Comparison of ENCODE assay signal across 10 cellular contexts in the genomic region with DNA sequence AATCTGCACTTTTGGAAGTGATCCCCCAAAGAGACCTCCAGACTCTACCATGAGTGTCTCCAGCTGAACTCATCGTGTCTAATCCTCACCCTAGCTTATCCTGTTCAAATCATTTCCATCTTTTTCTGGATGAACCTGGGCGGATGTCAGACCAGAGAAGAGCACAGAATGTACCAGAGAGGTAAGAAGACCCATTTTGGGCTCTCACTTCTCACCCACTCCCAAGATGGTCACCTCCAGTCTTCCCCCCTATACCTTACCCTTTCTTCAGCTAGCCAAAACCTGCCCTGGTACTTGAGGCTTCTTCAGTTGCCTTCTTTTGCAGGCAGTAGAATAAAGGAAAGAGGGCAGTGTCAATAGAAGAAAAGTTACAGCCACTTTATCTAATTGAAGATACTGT. TPM values are rescaled to one million over a fixed set of nuclear protein-coding genes. Genes with fewer than 3 reads are reported as not detected.
A peak's percentile ranks its signal among the peaks of the same experiment; 100 is the strongest.
DNase-seq lines count a peak whose midpoint lies in the region; ATAC-seq and TF ChIP-seq lines count a peak whose summit lies in the region.
"Had no signal": no experiment of that assay in that cellular context is flagged by ENCODE, and none has a peak within 500 bp of the region (broad histone marks: within the 10 kb centered on the region; RNA-seq: fewer than 3 reads in every experiment).

No MANE protein-coding gene starts in this region.

- CTCF ChIA-PET in Calu3 (lab: Charles Lee) = interaction anchor here (1.0 kb wide), 1 partner anchor 48 kb away, joined by 3 read pairs; no protein-coding TSS in a partner anchor
- CTCF ChIA-PET in PC-9 (lab: Charles Lee) = interaction anchor here (0.6 to 1.4 kb wide), 6 partner anchors 19 to 257 kb away, joined by 3 to 7 read pairs (median 4); a partner anchor contains a TSS

- H3K4me1 Mint-ChIP-seq in Calu3 (ENCODE audit: low read depth, unreplicated experiment) = peaks cover 36% of the 10 kb centered on the region

- H3K9me2 ChIP-seq in PC-9 (ENCODE audit: insufficient read depth) = no peaks in the 10 kb centered on the region

- ATAC-seq in GM19351 (IDR thresholded peaks at IDR 0.05; ENCODE audit: unreplicated experiment) = no peak
- ATAC-seq in HG02759 (IDR thresholded peaks at IDR 0.05; ENCODE audit: unreplicated experiment) = no peak

- H3K4me2 ChIP-seq in PC-9 = peak overlapping the region; percentile 78
- H3K4me2 ChIP-seq in parathyroid adenoma (ENCODE audit: low read length) = peak overlapping the region; percentile 85

- H3K27me3 ChIP-seq in PC-9 (ENCODE audit: insufficient read depth, low read depth) (no peaks in the 10 kb centered on the region), parathyroid adenoma (ENCODE audit: control insufficient read depth, insufficient read depth, low read length) (no peaks in the 10 kb centered on the region)

- H3K79me2 ChIP-seq in PC-9 (ENCODE audit: low read depth) (peaks cover 33% of the 10 kb centered on the region), parathyroid adenoma (peaks cover 37% of the 10 kb centered on the region)

- H3K36me3 ChIP-seq in PC-9 (ENCODE audit: low read depth) = no peaks in the 10 kb centered on the region
- H3K36me3 ChIP-seq in parathyroid adenoma (ENCODE audit: control insufficient read depth, insufficient read depth, low read length) = no peaks in the 10 kb centered on the region

- TF ChIP-seq CTCF in Calu3 (IDR thresholded peaks at IDR 0.05; ENCODE audit: unreplicated experiment) = no peak
- TF ChIP-seq CTCF in PC-9 (conservative IDR thresholded peaks at IDR 0.05) = no peak
- no peak for TF ChIP-seq CTCF in epithelial cell of proximal tubule (conservative IDR thresholded peaks at IDR 0.05; ENCODE audit: low read depth, low read length)
- no peak for TF ChIP-seq CTCF in parathyroid adenoma (IDR thresholded peaks at IDR 0.05)

- H3K27ac ChIP-seq in PC-9 (peak overlapping the region; percentile 84), parathyroid adenoma (no peak overlapping the region)

- H3K9me3 ChIP-seq in PC-9 (ENCODE audit: insufficient read depth, low read depth) (no peaks in the 10 kb centered on the region), parathyroid adenoma (ENCODE audit: control insufficient read depth, low read length) (no peaks in the 10 kb centered on the region)

- POLR2A ChIA-PET in PC-9 (lab: Charles Lee; ENCODE audit: unreplicated experiment) = interaction anchor here (0.7 kb wide), 2 partner anchors 159 to 180 kb away, joined by 3 to 8 read pairs; no protein-coding TSS in a partner anchor

- H3K4me1 ChIP-seq in PC-9 (replicated peaks; ENCODE audit: insufficient read depth) (peaks cover 27% of the 10 kb centered on the region), parathyroid adenoma (peaks cover 23% of the 10 kb centered on the region)

- no peak overlapping the region for H3K9ac ChIP-seq in parathyroid adenoma

- H4K20me1 ChIP-seq in PC-9 (ENCODE audit: insufficient read depth) = no peaks in the 10 kb centered on the region

- H2AFZ ChIP-seq in PC-9 = peak overlapping the region; percentile 100
- H2AFZ ChIP-seq in parathyroid adenoma = no peak overlapping the region

- H3F3A ChIP-seq in PC-9 (ENCODE audit: insufficient read depth, low read depth) = peaks cover 39% of the 10 kb centered on the region; the same call in 1 of the 2 replicates

- BruUV-seq in Calu3 (replicated peaks; lab: Mats Ljungman, UMichigan) (no TSS peak), PC-9 (replicated peaks; lab: Mats Ljungman, UMichigan) (no TSS peak)

- H3K27me3 Mint-ChIP-seq in Calu3 (ENCODE audit: unreplicated experiment) = no peaks in the 10 kb centered on the region

- no peaks in the 10 kb centered on the region for H3K9me3 Mint-ChIP-seq in Calu3 (ENCODE audit: low read depth, unreplicated experiment)

- intact Hi-C loops in Calu3 (cut with micrococcal nuclease; ENCODE audit: unreplicated experiment) (no loop called here), PC-9 (cut with micrococcal nuclease; ENCODE audit: unreplicated experiment) (loop anchor here (5.0 kb wide), 1 partner anchor 414 kb away; a partner anchor contains a TSS)

- peak overlapping the region; percentile 75 for H3K4me3 ChIP-seq in PC-9
- H3K4me3 ChIP-seq in epithelial cell of proximal tubule (ENCODE audit: low read depth, low read length) = peak overlapping the region; percentile 90
- peak overlapping the region; percentile 69 for H3K4me3 ChIP-seq in parathyroid adenoma (ENCODE audit: low read depth, low read length)

- peak overlapping the region; percentile 84 for H3K4me3 Mint-ChIP-seq in Calu3 (ENCODE audit: low read depth, unreplicated experiment)

- H3K27ac Mint-ChIP-seq in Calu3 (ENCODE audit: unreplicated experiment) = peak overlapping the region; percentile 88

- peaks cover 64% of the 10 kb centered on the region for H3K36me3 Mint-ChIP-seq in Calu3 (ENCODE audit: insufficient read depth, unreplicated experiment)

- no peak for DNase-seq in Calu3
- DNase-seq in PC-9 = no peak
- DNase-seq in epithelial cell of proximal tubule (ENCODE audit: low read depth) = no peak
- DNase-seq in NCI-H524 (lab: John Stamatoyannopoulos, UW) = no peak
- no peak for DNase-seq in HCEC 1CT
- DNase-seq: cortex of kidney, NCI-H345 had no signal

RNA-seq across cellular contexts. Expression of a gene that starts 27.9 kb away (rescaled TPM):
- total RNA-seq in Calu3 (2022) (8.0 and 9.4 TPM in 2 replicates), PC-9 (2021) (3.6 and 6.3 TPM in 2 replicates), epithelial cell of proximal tubule (0.35 and 2.2 TPM in 2 replicates)

RNA-seq across cellular contexts. Expression of a gene that starts 52.7 kb away (rescaled TPM):
- 37.0 and 40.9 TPM in 2 replicates for total RNA-seq in Calu3 (2022)
- 79.5 and 82.4 TPM in 2 replicates for total RNA-seq in PC-9 (2021)
- 22.3 and 30.5 TPM in 2 replicates for total RNA-seq in epithelial cell of proximal tubule
